ENCODE assay signal across 12 cellular contexts in genomic region chr10:121516071-121516470, GRCh38.
"Had no signal": no experiment of that assay in that cellular context is flagged by ENCODE, and none has a peak within 500 bp of the region (broad histone marks: within the 10 kb centered on the region; RNA-seq: fewer than 3 reads in every experiment).

No MANE protein-coding gene starts in this region.

- H3K4me1 ChIP-seq: body of pancreas, neural progenitor cell, pancreas, vagina had no signal

- ATAC-seq: body of pancreas, pancreas had no signal

- H3K4me1 Mint-ChIP-seq: activated naive CD4-positive, alpha-beta T cell treated with anti-CD3 and anti-CD28 coated beads, Interleukin-2, amount 50 U/mL, for 24 hours; stimulated activated naive CD8-positive, alpha-beta T cell treated with anti-CD3 and anti-CD28 coated beads, Interleukin-15, amount 100 ng/mL, for 72 hours had no signal

- H3K9me3 ChIP-seq: body of pancreas, pancreas, tibial artery, vagina had no signal

- H3K36me3 ChIP-seq: neural progenitor cell, pancreas, vagina had no signal

- H3K9me3 Mint-ChIP-seq: activated naive CD4-positive, alpha-beta T cell treated with anti-CD3 and anti-CD28 coated beads, Interleukin-2, amount 50 U/mL, for 24 hours; dendritic cell treated with granulocyte-macrophage colony-stimulating factor and Interleukin-4, amounts not matched to agents 40 ng/mL and 50 ng/mL, for 4 days; neural progenitor cell; stimulated activated naive CD8-positive, alpha-beta T cell treated with anti-CD3 and anti-CD28 coated beads, Interleukin-15, amount 100 ng/mL, for 72 hours had no signal

- DNase-seq: activated CD4-positive, alpha-beta T cell treated with anti-CD3 and anti-CD28 coated beads, Interleukin-2, amount 50 U/mL, for 48 hours; body of pancreas; hippocampal formation; pancreas; stimulated activated CD4-positive, alpha-beta T cell treated with anti-CD3 and anti-CD28 coated beads, Interleukin-2, amount 100 ng/mL, for 48 hours; stimulated activated CD8-positive, alpha-beta memory T cell treated with anti-CD3 and anti-CD28 coated beads, Interleukin-4, amount 100 ng/mL, for 48 hours; stimulated activated naive CD8-positive, alpha-beta T cell treated with anti-CD3 and anti-CD28 coated beads, Interleukin-15, amount 100 ng/mL, for 72 hours; tibial artery had no signal

- H3K4me3 ChIP-seq: body of pancreas, neural progenitor cell, pancreas, tibial artery, vagina had no signal

- H3K4me3 Mint-ChIP-seq: activated naive CD4-positive, alpha-beta T cell treated with anti-CD3 and anti-CD28 coated beads, Interleukin-2, amount 50 U/mL, for 24 hours; dendritic cell treated with granulocyte-macrophage colony-stimulating factor and Interleukin-4, amounts not matched to agents 40 ng/mL and 50 ng/mL, for 4 days; neural progenitor cell; stimulated activated naive CD8-positive, alpha-beta T cell treated with anti-CD3 and anti-CD28 coated beads, Interleukin-15, amount 100 ng/mL, for 72 hours had no signal

- H3K27ac ChIP-seq: body of pancreas, neural progenitor cell, pancreas, tibial artery, vagina had no signal

- H3K27me3 ChIP-seq: body of pancreas, neural progenitor cell, pancreas, tibial artery, vagina had no signal

- H3K27me3 Mint-ChIP-seq: activated naive CD4-positive, alpha-beta T cell treated with anti-CD3 and anti-CD28 coated beads, Interleukin-2, amount 50 U/mL, for 24 hours; dendritic cell treated with granulocyte-macrophage colony-stimulating factor and Interleukin-4, amounts not matched to agents 40 ng/mL and 50 ng/mL, for 4 days; stimulated activated naive CD8-positive, alpha-beta T cell treated with anti-CD3 and anti-CD28 coated beads, Interleukin-15, amount 100 ng/mL, for 72 hours had no signal

- H3K27ac Mint-ChIP-seq: activated naive CD4-positive, alpha-beta T cell treated with anti-CD3 and anti-CD28 coated beads, Interleukin-2, amount 50 U/mL, for 24 hours; dendritic cell treated with granulocyte-macrophage colony-stimulating factor and Interleukin-4, amounts not matched to agents 40 ng/mL and 50 ng/mL, for 4 days; neural progenitor cell; stimulated activated naive CD8-positive, alpha-beta T cell treated with anti-CD3 and anti-CD28 coated beads, Interleukin-15, amount 100 ng/mL, for 72 hours had no signal

- H3K36me3 Mint-ChIP-seq: activated naive CD4-positive, alpha-beta T cell treated with anti-CD3 and anti-CD28 coated beads, Interleukin-2, amount 50 U/mL, for 24 hours had no signal
